In the genomic region with DNA sequence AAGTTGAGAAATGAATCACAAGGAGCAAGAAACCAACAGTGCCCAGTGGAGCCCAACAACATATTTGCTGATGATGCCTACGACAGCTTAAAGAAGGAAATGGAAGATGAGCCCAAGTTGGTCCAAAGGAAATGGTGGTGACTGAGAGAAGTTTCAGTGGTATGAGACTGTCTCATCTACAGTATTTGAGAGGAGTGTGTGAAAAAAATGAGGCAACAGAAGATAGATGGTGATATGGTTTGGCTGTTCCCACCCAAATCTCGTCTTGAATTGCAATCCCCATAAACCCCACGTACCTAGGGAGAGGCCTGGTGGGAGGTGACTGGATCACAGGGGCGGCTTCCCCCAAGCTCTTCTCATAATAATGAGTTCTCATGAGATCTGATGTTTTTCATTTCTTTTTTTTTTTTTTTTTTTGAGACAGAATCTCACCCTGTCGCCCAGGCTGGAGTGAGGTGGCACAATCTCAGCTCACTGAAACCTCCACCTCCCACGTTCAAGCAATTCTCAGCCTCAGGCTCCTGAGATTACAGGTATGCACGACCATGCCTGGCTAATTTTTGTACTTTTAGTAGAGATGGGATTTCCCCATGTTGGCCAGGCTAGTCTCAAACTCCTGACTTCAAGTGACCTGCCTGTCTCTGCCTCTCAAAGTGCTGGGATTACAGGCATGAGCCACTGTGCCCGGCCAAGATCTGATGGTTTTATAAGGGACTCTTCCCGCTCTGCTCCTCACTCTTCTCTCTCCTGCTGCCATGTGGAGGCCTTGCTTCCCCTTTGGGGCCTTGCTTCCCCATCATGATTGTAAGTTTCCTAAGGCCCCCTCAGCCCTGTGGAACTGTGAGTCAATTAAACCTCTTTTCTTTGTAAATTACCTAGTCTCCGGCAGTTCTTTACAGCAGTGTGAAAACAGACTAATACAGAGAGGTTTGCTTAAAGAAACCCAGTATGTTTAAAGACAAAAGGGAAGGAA, we compare ENCODE assay signal across 9 cellular contexts. TPM values are rescaled to one million over a fixed set of nuclear protein-coding genes. Genes with fewer than 3 reads are reported as not detected.
DNase-seq lines count a peak whose midpoint lies in the region; ATAC-seq and TF ChIP-seq lines count a peak whose summit lies in the region.
"Had no signal": no experiment of that assay in that cellular context is flagged by ENCODE, and none has a peak within 500 bp of the region (broad histone marks: within the 10 kb centered on the region; RNA-seq: fewer than 3 reads in every experiment).

No MANE protein-coding gene starts in this region.

- H3K4me3 Mint-ChIP-seq in WTC11 = no peak overlapping the region

- TF ChIP-seq POLR2A in testis (IDR thresholded peaks at IDR 0.05) = no peak

- ATAC-seq in GM18867 (IDR thresholded peaks at IDR 0.05; ENCODE audit: unreplicated experiment) (peak; percentile 82), HG02588 (IDR thresholded peaks at IDR 0.05; ENCODE audit: unreplicated experiment) (peak; percentile 75), WTC11 (no peak)

- H3K4me3 ChIP-seq in testis = no peak overlapping the region

- H3K4me1 ChIP-seq in testis = no peaks in the 10 kb centered on the region

- H3K27me3 ChIP-seq in testis = no peaks in the 10 kb centered on the region

- POLR2A ChIA-PET in WTC11 (lab: Charles Lee) = interaction anchor here (0.6 kb wide), 1 partner anchor 36 kb away, joined by 4 read pairs; no protein-coding TSS in a partner anchor

- intact Hi-C loops in testis (cut with DNase I; ENCODE audit: low total_unique reads) = no loop called here

- CTCF ChIA-PET in WTC11 (lab: Charles Lee) = interaction anchor here (0.6 kb wide), 1 partner anchor 10 kb away, joined by 3 read pairs; no protein-coding TSS in a partner anchor

- no peaks in the 10 kb centered on the region for H3K36me3 ChIP-seq in testis (ENCODE audit: low read depth, missing control alignments)

- H3K4me1 Mint-ChIP-seq in WTC11 = peaks cover 10% of the 10 kb centered on the region; the same call in 1 of the 2 replicates

- H3K36me3 Mint-ChIP-seq in WTC11 = peaks cover 26% of the 10 kb centered on the region

- no peak overlapping the region for H3K27ac ChIP-seq in testis

- H3K9me3 Mint-ChIP-seq in WTC11 = peaks cover 2% of the 10 kb centered on the region; the same call in 1 of the 2 replicates

- H3K27ac Mint-ChIP-seq in WTC11 = peak overlapping the region; percentile 79; the same call in 1 of the 2 replicates

- WGBS in testis, 2 donors = 83 to 88% methylated on average over 10 of the region's 10 CpGs

- no peaks in the 10 kb centered on the region for H3K9me3 ChIP-seq in testis

- no peak for DNase-seq in WTC11 (ENCODE audit: low spot score)
- peak; percentile 42 to 73 (median 66) for DNase-seq in stimulated activated CD4-positive, alpha-beta T cell treated with anti-CD3 and anti-CD28 coated beads, Interleukin-12 subunit alpha, Interleukin-12 subunit beta, amount 100 ng/mL, for 48 hours (ENCODE audit: low read depth in 2 of 3, low spot score in 1 of 3)
- DNase-seq in A172 (ENCODE audit: low spot score) = no peak
- DNase-seq in NCI-H1417 treated with DMSO at 0.1 percent for 48 hours (lab: John Stamatoyannopoulos, UW) = no peak
- no peak for DNase-seq in testis
- no peak for DNase-seq in kidney tubule cell (ENCODE audit: low spot score)

- TF ChIP-seq CTCF in WTC11 (IDR thresholded peaks at IDR 0.05) (no peak), testis (IDR thresholded peaks at IDR 0.05) (no peak)

- H3K27me3 Mint-ChIP-seq in WTC11 (ENCODE audit: low read depth) = no peaks in the 10 kb centered on the region

TF ChIP-seq in WTC11, 78 proteins besides CTCF, POLR2A, EP300 and RAD21 (continues in another document):
- TF ChIP-seq RELA (CRISPR knock-in tag; IDR thresholded peaks at IDR 0.05; ENCODE audit: borderline replicate concordance) (no peak), JAZF1 (CRISPR knock-in tag; IDR thresholded peaks at IDR 0.05) (no peak), PREB (CRISPR knock-in tag; IDR thresholded peaks at IDR 0.05; ENCODE audit: borderline replicate concordance) (no peak), EMX1 (CRISPR knock-in tag; IDR thresholded peaks at IDR 0.05) (no peak), PRRX2 (CRISPR knock-in tag; IDR thresholded peaks at IDR 0.05) (no peak), SMAD3 (CRISPR knock-in tag; IDR thresholded peaks at IDR 0.05; ENCODE audit: borderline replicate concordance) (no peak), ZBTB43 (CRISPR knock-in tag; IDR thresholded peaks at IDR 0.05) (no peak), ZNF396 (CRISPR knock-in tag; IDR thresholded peaks at IDR 0.05; ENCODE audit: borderline replicate concordance) (no peak)
- TF ChIP-seq, protein P1, sequence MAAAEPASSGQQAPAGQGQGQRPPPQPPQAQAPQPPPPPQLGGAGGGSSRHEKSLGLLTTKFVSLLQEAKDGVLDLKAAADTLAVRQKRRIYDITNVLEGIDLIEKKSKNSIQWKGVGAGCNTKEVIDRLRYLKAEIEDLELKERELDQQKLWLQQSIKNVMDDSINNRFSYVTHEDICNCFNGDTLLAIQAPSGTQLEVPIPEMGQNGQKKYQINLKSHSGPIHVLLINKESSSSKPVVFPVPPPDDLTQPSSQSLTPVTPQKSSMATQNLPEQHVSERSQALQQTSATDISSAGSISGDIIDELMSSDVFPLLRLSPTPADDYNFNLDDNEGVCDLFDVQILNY (CRISPR knock-in tag; IDR thresholded peaks at IDR 0.05) = no peak
- TF ChIP-seq, protein P2, sequence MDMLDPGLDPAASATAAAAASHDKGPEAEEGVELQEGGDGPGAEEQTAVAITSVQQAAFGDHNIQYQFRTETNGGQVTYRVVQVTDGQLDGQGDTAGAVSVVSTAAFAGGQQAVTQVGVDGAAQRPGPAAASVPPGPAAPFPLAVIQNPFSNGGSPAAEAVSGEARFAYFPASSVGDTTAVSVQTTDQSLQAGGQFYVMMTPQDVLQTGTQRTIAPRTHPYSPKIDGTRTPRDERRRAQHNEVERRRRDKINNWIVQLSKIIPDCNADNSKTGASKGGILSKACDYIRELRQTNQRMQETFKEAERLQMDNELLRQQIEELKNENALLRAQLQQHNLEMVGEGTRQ (CRISPR knock-in tag; IDR thresholded peaks at IDR 0.05) = no peak
- TF ChIP-seq, protein P3, sequence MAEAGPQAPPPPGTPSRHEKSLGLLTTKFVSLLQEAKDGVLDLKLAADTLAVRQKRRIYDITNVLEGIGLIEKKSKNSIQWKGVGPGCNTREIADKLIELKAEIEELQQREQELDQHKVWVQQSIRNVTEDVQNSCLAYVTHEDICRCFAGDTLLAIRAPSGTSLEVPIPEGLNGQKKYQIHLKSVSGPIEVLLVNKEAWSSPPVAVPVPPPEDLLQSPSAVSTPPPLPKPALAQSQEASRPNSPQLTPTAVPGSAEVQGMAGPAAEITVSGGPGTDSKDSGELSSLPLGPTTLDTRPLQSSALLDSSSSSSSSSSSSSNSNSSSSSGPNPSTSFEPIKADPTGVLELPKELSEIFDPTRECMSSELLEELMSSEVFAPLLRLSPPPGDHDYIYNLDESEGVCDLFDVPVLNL (CRISPR knock-in tag; IDR thresholded peaks at IDR 0.05; ENCODE audit: borderline replicate concordance, low read depth) = no peak

RNA-seq across cellular contexts. Expression of gene EFCAB9, which starts 30.2 kb away (rescaled TPM):
- total RNA-seq in WTC11 (2021) (not detected in 3 replicates), testis (1 to 10 TPM; 5.5 to 5.7 TPM)
- total RNA-seq in A172 (2014; rRNA removed; shearing (Covaris generic)) = not detected in 2 replicates
- 11.7 TPM for polyA plus RNA-seq in testis (ENCODE audit: insufficient read depth, low read depth, low replicate concordance)
- total RNA-seq: epithelial cell of proximal tubule had no signal

RNA-seq across cellular contexts. Expression of gene STK10, which starts 36.2 kb away (rescaled TPM):
- total RNA-seq in WTC11 (2021) = 13.1 to 20.5 TPM (median 15.0 TPM) in 3 replicates
- 13.2 and 17.9 TPM in 2 replicates for total RNA-seq in A172 (2014; rRNA removed; shearing (Covaris generic))
- 100 to 1,000 TPM; 142 to 148 TPM for total RNA-seq in testis
- 48.8 TPM for polyA plus RNA-seq in testis (ENCODE audit: insufficient read depth, low read depth, low replicate concordance)

RNA-seq across cellular contexts. Expression of gene UBTD2, which starts 59.4 kb away (rescaled TPM):
- 22.7 to 26.2 TPM (median 25.9 TPM) in 3 replicates for total RNA-seq in WTC11 (2021)
- total RNA-seq in A172 (2014; rRNA removed; shearing (Covaris generic)) = 38.2 and 42.4 TPM in 2 replicates
- total RNA-seq in testis = 10 to 100 TPM; 41.2 to 51.8 TPM
- polyA plus RNA-seq in testis (ENCODE audit: insufficient read depth, low read depth, low replicate concordance) = 53.9 TPM

Comparison
In these comparisons a context has a peak if more than half of its experiments do, and no peak if none do; other contexts are left out.
1. DNase-seq: peak in stimulated activated CD4-positive, alpha-beta T cell treated with anti-CD3 and anti-CD28 coated beads, Interleukin-12 subunit alpha, Interleukin-12 subunit beta, amount 100 ng/mL, for 48 hours (3 of 3); none in WTC11 (single experiment), A172 (single experiment), NCI-H1417 treated with DMSO at 0.1 percent for 48 hours (single experiment), testis (single experiment) and kidney tubule cell (single experiment).